Comparison of ENCODE assay signal across 9 cellular contexts in genomic region chr14:93788307-93788556, GRCh38. TPM values are rescaled to one million over a fixed set of nuclear protein-coding genes. Genes with fewer than 3 reads are reported as not detected.
A peak's percentile ranks its signal among the peaks of the same experiment; 100 is the strongest.
DNase-seq lines count a peak whose midpoint lies in the region; ATAC-seq and TF ChIP-seq lines count a peak whose summit lies in the region.
"Had no signal": no experiment of that assay in that cellular context is flagged by ENCODE, and none has a peak within 500 bp of the region (broad histone marks: within the 10 kb centered on the region; RNA-seq: fewer than 3 reads in every experiment).

Gene PRIMA1 (minus strand): TSS chr14:93788485. CDS start chr14:93787718, 767 bp downstream.

- H4K91ac ChIP-seq in mesenchymal stem cell (ENCODE audit: low read length), result no peak within 1 kb of the TSS

- H4K8ac ChIP-seq in mesenchymal stem cell (ENCODE audit: low read length), result no peak within 1 kb of the TSS

- H3K4me1 ChIP-seq in HUES6 (ENCODE audit: control insufficient read depth, insufficient read depth, low read length) (peaks cover 11% of the 10 kb centered on the region), mesenchymal stem cell (ENCODE audit: control insufficient read depth, insufficient read depth, low read depth, low read length) (peaks cover 10% of the 10 kb centered on the region)

- no peak for DNase-seq in coronary artery (ENCODE audit: low spot score)
- DNase-seq in mesenchymal stem cell, result no peak
- peak in 5 of 49 donors; percentile 52 to 65 (median 61) for DNase-seq in substantia nigra (lab: John Stamatoyannopoulos, UW)
- DNase-seq in HUDEP-2 (lab: John Stamatoyannopoulos, UW; ENCODE audit: unreplicated experiment in 76 of 76), result no peak
- DNase-seq in foreskin melanocyte, result no peak
- no peak for DNase-seq in NCI-H2227 (lab: John Stamatoyannopoulos, UW; ENCODE audit: unreplicated experiment)
- DNase-seq: NCI-H187 treated with DMSO at 0.1 percent for 48 hours had no signal

- H3K14ac ChIP-seq in mesenchymal stem cell (ENCODE audit: low read length in 2 of 2), result no peak within 1 kb of the TSS

- no peaks in the 10 kb centered on the region for H3K79me1 ChIP-seq in mesenchymal stem cell (replicated peaks; ENCODE audit: low read length, poor library complexity, severe bottlenecking)

- no peak within 1 kb of the TSS for H2BK5ac ChIP-seq in mesenchymal stem cell (ENCODE audit: low read depth, low read length, poor library complexity, severe bottlenecking)

- H2BK12ac ChIP-seq in mesenchymal stem cell (ENCODE audit: low read length in 2 of 2), result no peak within 1 kb of the TSS

- H2BK15ac ChIP-seq in mesenchymal stem cell (ENCODE audit: low read depth, poor library complexity, severe bottlenecking), result no peak within 1 kb of the TSS

- H3K27ac ChIP-seq in HUES6 (ENCODE audit: low read depth, low read length) (peak within 1 kb of the TSS; percentile 41; the same call in 1 of the 2 replicates), coronary artery (peak within 1 kb of the TSS in 1 of 2 donors; percentile 80), mesenchymal stem cell (ENCODE audit: low read length, poor library complexity, severe bottlenecking) (no peak within 1 kb of the TSS), substantia nigra (ENCODE audit: low read depth, low read length, poor library complexity, severe bottlenecking) (peak within 1 kb of the TSS; percentile 92)

- WGBS in mesenchymal stem cell, result under 1% methylated on average over 15 of the region's 23 CpGs

- H3K4me2 ChIP-seq in mesenchymal stem cell (ENCODE audit: low read length, poor library complexity, severe bottlenecking), result peak within 1 kb of the TSS; percentile 52

- H2AFZ ChIP-seq in mesenchymal stem cell (ENCODE audit: low read depth, low read length), result no peak within 1 kb of the TSS

- H3K27me3 ChIP-seq in HUES6 (ENCODE audit: control insufficient read depth, insufficient read depth, low read length) (peaks cover 37% of the 10 kb centered on the region), mesenchymal stem cell (ENCODE audit: control insufficient read depth in 1 of 2, insufficient read depth in 1 of 2, low read length in 2 of 2) (peaks cover 67 to 68% of the 10 kb centered on the region in 2 experiments)

- H3K4me3 ChIP-seq in HUES6 (ENCODE audit: low read depth, low read length) (peak within 1 kb of the TSS; percentile 74), coronary artery (peak within 1 kb of the TSS; percentile 78), mesenchymal stem cell (ENCODE audit: insufficient read depth in 1 of 2, low read depth in 1 of 2, low read length in 2 of 2) (peak within 1 kb of the TSS in 1 of 2 experiments; percentile 24)

- no peak for ATAC-seq in GM18873 (IDR thresholded peaks at IDR 0.05; ENCODE audit: low FRiP score, unreplicated experiment)

- TF ChIP-seq CTCF in coronary artery (IDR thresholded peaks at IDR 0.05), result no peak

- no peaks in the 10 kb centered on the region for H3K9me3 ChIP-seq in HUES6 (ENCODE audit: control insufficient read depth, insufficient read depth, low read depth, low read length)
- no peaks in the 10 kb centered on the region for H3K9me3 ChIP-seq in mesenchymal stem cell (ENCODE audit: control insufficient read depth, low read length)

- H3K9ac ChIP-seq in HUES6 (ENCODE audit: low read length) (peak within 1 kb of the TSS; percentile 55), mesenchymal stem cell (ENCODE audit: low read length) (no peak within 1 kb of the TSS)

- H3K36me3 ChIP-seq in HUES6 (ENCODE audit: control insufficient read depth, insufficient read depth, low read length) (no peaks in the 10 kb centered on the region), mesenchymal stem cell (ENCODE audit: control insufficient read depth in 1 of 2, insufficient read depth in 2 of 2, low read depth in 1 of 2, low read length in 2 of 2) (no peaks in the 10 kb centered on the region)

- no peak within 1 kb of the TSS for H3K23ac ChIP-seq in mesenchymal stem cell (ENCODE audit: low read length in 2 of 2)

- H3K18ac ChIP-seq in mesenchymal stem cell (ENCODE audit: low read depth in 1 of 2, low read length in 2 of 2), result no peak within 1 kb of the TSS

- no peak within 1 kb of the TSS for H3K4ac ChIP-seq in mesenchymal stem cell (ENCODE audit: low read depth in 1 of 2, low read length in 2 of 2)

- no peak within 1 kb of the TSS for H2BK120ac ChIP-seq in mesenchymal stem cell (ENCODE audit: low read depth, low read length)

- H2AK5ac ChIP-seq in mesenchymal stem cell (ENCODE audit: low read length, severe bottlenecking), result no peak within 1 kb of the TSS

RNA-seq across cellular contexts. Expression of gene PRIMA1, which starts in this region (rescaled TPM):
- not detected for polyA plus RNA-seq in mesenchymal stem cell (2013, experiment 1 of 2)
- polyA plus RNA-seq in mesenchymal stem cell (2013, experiment 2 of 2), result not detected
